ENCODE assay signal across 23 cellular contexts in genomic region chr3:48957006-48957705, GRCh38. TPM values are rescaled to one million over a fixed set of nuclear protein-coding genes. Genes with fewer than 3 reads are reported as not detected.
DNase-seq lines count a peak whose midpoint lies in the region; ATAC-seq, FAIRE-seq and TF ChIP-seq lines count a peak whose summit lies in the region.
"Had no signal": no experiment of that assay in that cellular context is flagged by ENCODE, and none has a peak within 500 bp of the region (broad histone marks: within the 10 kb centered on the region; RNA-seq: fewer than 3 reads in every experiment).

No MANE protein-coding gene starts in this region.

- H3K4me1 ChIP-seq in cardiac muscle cell (ENCODE audit: low read depth) = no peaks in the 10 kb centered on the region

- no peaks in the 10 kb centered on the region for H3K4me1 Mint-ChIP-seq in neural crest cell

- H3K9me3 Mint-ChIP-seq in neural crest cell = no peaks in the 10 kb centered on the region
- H3K9me3 Mint-ChIP-seq: CD4-positive, alpha-beta memory T cell; HFFc6 had no signal

- H3K9me3 ChIP-seq in cardiac muscle cell (ENCODE audit: low read depth) = no peaks in the 10 kb centered on the region

- H3K36me3 ChIP-seq in cardiac muscle cell = peaks cover 10% of the 10 kb centered on the region

- no peak for FAIRE-seq in H54 (lab: Jason Lieb, UNC)
- FAIRE-seq: D721Med, G401.6, GM12892, H1, HepG2, HTR-8/SVneo had no signal

- TF ChIP-seq CTCF in cardiac muscle cell (IDR thresholded peaks at IDR 0.05; ENCODE audit: low read depth, low read length) = no peak
- no peak for TF ChIP-seq CTCF in neural crest cell (conservative IDR thresholded peaks at IDR 0.05)

- H3K4me3 Mint-ChIP-seq in neural crest cell = no peak overlapping the region
- H3K4me3 Mint-ChIP-seq: CD4-positive, alpha-beta memory T cell; HFFc6 had no signal

- H3K27ac Mint-ChIP-seq in neural crest cell (ENCODE audit: unreplicated experiment) = peak overlapping the region; percentile 5
- H3K27ac Mint-ChIP-seq: HFFc6 had no signal

- TF ChIP-seq POLR2A in H54 (IDR thresholded peaks at IDR 0.05; ENCODE audit: low read depth, low read length) = no peak

- ATAC-seq in left cardiac atrium = no peak
- peak; percentile 81 for ATAC-seq in left lobe of liver
- ATAC-seq: HepG2 had no signal

- no peak overlapping the region for H3K4me3 ChIP-seq in cardiac muscle cell

- DNase-seq in cardiac muscle cell (ENCODE audit: low read depth in 1 of 2, low spot score in 1 of 2) (no peak), left cardiac atrium (no peak), left lobe of liver (ENCODE audit: low spot score) (no peak), neural crest cell (ENCODE audit: low read depth, low spot score) (no peak), T-helper 9 cell (no peak), H54 (ENCODE audit: insufficient read length, low spot score) (no peak), epidermal melanocyte (ENCODE audit: insufficient read length, low spot score) (no peak)
- peak; percentile 6 for DNase-seq in stimulated activated CD8-positive, alpha-beta memory T cell treated with anti-CD3 and anti-CD28 coated beads, Interleukin-4, amount 100 ng/mL, for 48 hours
- DNase-seq: ACHN; CD4-positive, alpha-beta memory T cell; COR-L47; DMS153; DMS79 treated with DMSO at 0.1 percent for 48 hours; EL; HCEC 1CT; HFFc6 had no signal

- intact Hi-C loops in left cardiac atrium (cut with DNase I) = no loop called here

- peaks cover 4% of the 10 kb centered on the region for H3K36me3 Mint-ChIP-seq in neural crest cell (ENCODE audit: low read depth)

- no peaks in the 10 kb centered on the region for H3K27me3 Mint-ChIP-seq in neural crest cell (ENCODE audit: low read depth)
- H3K27me3 Mint-ChIP-seq: CD4-positive, alpha-beta memory T cell had no signal

- peak overlapping the region; percentile 54 for H3K27ac ChIP-seq in cardiac muscle cell
- H3K27ac ChIP-seq: C4-2B had no signal

- H3K27me3 ChIP-seq in cardiac muscle cell = no peaks in the 10 kb centered on the region

RNA-seq across cellular contexts. Expression of gene P4HTM, which starts 32.9 kb away (rescaled TPM):
- total RNA-seq in cardiac muscle cell (63.3 and 76.5 TPM in 2 replicates), left cardiac atrium (10 to 100 TPM; 32.8 to 33.9 TPM), left lobe of liver (13.7 TPM), neural crest cell (29.1 and 31.4 TPM in 2 replicates)
- polyA plus RNA-seq in cardiac muscle cell = 60.4 and 84.7 TPM in 2 replicates
- total RNA-seq: HepG2 had no signal

RNA-seq across cellular contexts. Expression of gene ARIH2, which starts 38.5 kb away (rescaled TPM):
- total RNA-seq in cardiac muscle cell (89.3 and 116 TPM in 2 replicates), left cardiac atrium (100 to 1,000 TPM in 1 of 2 donors, 10 to 100 TPM in 1; 88.0 to 104 TPM), left lobe of liver (41.0 TPM), neural crest cell (91.7 and 101 TPM in 2 replicates)
- polyA plus RNA-seq in cardiac muscle cell = 78.1 and 78.6 TPM in 2 replicates

RNA-seq across cellular contexts. Expression of gene WDR6, which starts 50.0 kb away (rescaled TPM):
- total RNA-seq in cardiac muscle cell = 176 and 223 TPM in 2 replicates
- polyA plus RNA-seq in cardiac muscle cell = 276 and 277 TPM in 2 replicates
- 10 to 100 TPM; 76.1 to 77.1 TPM for total RNA-seq in left cardiac atrium
- total RNA-seq in left lobe of liver = 79.5 TPM
- 284 and 294 TPM in 2 replicates for total RNA-seq in neural crest cell

RNA-seq across cellular contexts. Expression of gene SLC25A20, which starts 58.5 kb away (rescaled TPM):
- 20.9 and 25.1 TPM in 2 replicates for total RNA-seq in cardiac muscle cell
- polyA plus RNA-seq in cardiac muscle cell = 24.0 and 28.2 TPM in 2 replicates
- total RNA-seq in left cardiac atrium = 10 to 100 TPM; 53.4 to 55.6 TPM
- 84.1 TPM for total RNA-seq in left lobe of liver
- total RNA-seq in neural crest cell = 5.7 and 6.5 TPM in 2 replicates
